Comparison of ENCODE assay signal across 11 cellular contexts in genomic region chr12:105228494-105228893, GRCh38. TPM values are rescaled to one million over a fixed set of nuclear protein-coding genes. Genes with fewer than 3 reads are reported as not detected.
A peak's percentile ranks its signal among the peaks of the same experiment; 100 is the strongest.
DNase-seq lines count a peak whose midpoint lies in the region; ATAC-seq and TF ChIP-seq lines count a peak whose summit lies in the region.
"Had no signal": no experiment of that assay in that cellular context is flagged by ENCODE, and none has a peak within 500 bp of the region (broad histone marks: within the 10 kb centered on the region; RNA-seq: fewer than 3 reads in every experiment).

No MANE protein-coding gene starts in this region.

- peaks cover 7% of the 10 kb centered on the region for H3K36me3 ChIP-seq in fibroblast of lung (ENCODE audit: control insufficient read depth, insufficient read depth, low read length)
- H3K36me3 ChIP-seq in stomach: peaks cover 5 to 45% (median 37%) of the 10 kb centered on the region in 4 donors

- DNase-seq in activated CD4-positive, alpha-beta T cell treated with anti-CD3 and anti-CD28 coated beads, Interleukin-2, amount 10 ng/mL, durations not matched to agents 7 days and 5 days: peak; percentile 23
- no peak for DNase-seq in activated CD4-positive, alpha-beta T cell treated with anti-CD3 and anti-CD28 coated beads, Interleukin-2, amount 50 U/mL, for 1 hour
- no peak for DNase-seq in activated CD4-positive, alpha-beta memory T cell treated with anti-CD3 and anti-CD28 coated beads, Interleukin-2, amount 10 ng/mL, durations not matched to agents 7 days and 5 days
- DNase-seq in fibroblast of lung (ENCODE audit: low read depth in 2 of 2): peak; percentile 70 to 72
- no peak for DNase-seq in stomach
- DNase-seq in posterior vena cava (ENCODE audit: low spot score): no peak
- DNase-seq in NCI-H446 (lab: John Stamatoyannopoulos, UW): no peak
- DNase-seq: activated CD4-positive, alpha-beta T cell treated with anti-CD3 and anti-CD28 coated beads for 48 hours; NCI-H1417 had no signal

- peaks cover 71% of the 10 kb centered on the region for H3K79me2 ChIP-seq in fibroblast of lung (ENCODE audit: control insufficient read depth, insufficient read depth, low read length)

- H3K9me3 ChIP-seq in fibroblast of lung (ENCODE audit: control insufficient read depth, insufficient read depth, low read depth, low read length): no peaks in the 10 kb centered on the region
- H3K9me3 ChIP-seq in stomach: no peaks in the 10 kb centered on the region

- no peaks in the 10 kb centered on the region for H3K27me3 Mint-ChIP-seq in activated CD4-positive, alpha-beta T cell treated with anti-CD3 and anti-CD28 coated beads, Interleukin-2, amount 10 ng/mL, durations not matched to agents 7 days and 5 days
- no peaks in the 10 kb centered on the region for H3K27me3 Mint-ChIP-seq in activated CD4-positive, alpha-beta memory T cell treated with anti-CD3 and anti-CD28 coated beads, Interleukin-2, amount 10 ng/mL, durations not matched to agents 7 days and 5 days
- H3K27me3 Mint-ChIP-seq: progenitor cell of endocrine pancreas had no signal

- H3K27ac ChIP-seq in fibroblast of lung (ENCODE audit: insufficient read depth, low read length) (no peak overlapping the region), stomach (peak overlapping the region in 3 of 5 donors; percentile 47 to 55 (median 49))

- intact Hi-C loops in stomach (cut with DNase I; ENCODE audit: low total_unique reads) (no loop called here), posterior vena cava (cut with DNase I) (loop anchor here in 1 of 2 donors (10.0 kb wide), 1 partner anchor 156 kb away; no protein-coding TSS in a partner anchor)

- TF ChIP-seq POLR2A in stomach (IDR thresholded peaks at IDR 0.05): no peak

- H3K4me1 ChIP-seq in fibroblast of lung (ENCODE audit: control insufficient read depth, extremely low read depth, insufficient read depth, low read length) (peaks cover 26% of the 10 kb centered on the region), stomach (peaks cover 37 to 92% (median 71%) of the 10 kb centered on the region in 4 donors)

- H3K4me3 ChIP-seq in fibroblast of lung (replicated peaks in 1 of 4; ENCODE audit: control extremely low read depth in 1 of 4, insufficient read depth in 1 of 4, low read depth in 3 of 4, low read length in 4 of 4): no peak overlapping the region
- no peak overlapping the region for H3K4me3 ChIP-seq in stomach

- H3K4me1 Mint-ChIP-seq in activated CD4-positive, alpha-beta T cell treated with anti-CD3 and anti-CD28 coated beads, Interleukin-2, amount 10 ng/mL, durations not matched to agents 7 days and 5 days: peaks cover 52% of the 10 kb centered on the region
- H3K4me1 Mint-ChIP-seq in activated CD4-positive, alpha-beta memory T cell treated with anti-CD3 and anti-CD28 coated beads, Interleukin-2, amount 10 ng/mL, durations not matched to agents 7 days and 5 days: peaks cover 64% of the 10 kb centered on the region

- H3K27ac Mint-ChIP-seq in activated CD4-positive, alpha-beta T cell treated with anti-CD3 and anti-CD28 coated beads, Interleukin-2, amount 10 ng/mL, durations not matched to agents 7 days and 5 days: peak overlapping the region; percentile 43
- peak overlapping the region; percentile 70 for H3K27ac Mint-ChIP-seq in activated CD4-positive, alpha-beta memory T cell treated with anti-CD3 and anti-CD28 coated beads, Interleukin-2, amount 10 ng/mL, durations not matched to agents 7 days and 5 days
- H3K27ac Mint-ChIP-seq: progenitor cell of endocrine pancreas had no signal

- H3K9ac ChIP-seq in fibroblast of lung (ENCODE audit: insufficient read depth, low read length): no peak overlapping the region

- WGBS in stomach, 5 donors: 33 to 59% (median 53%) methylated on average over 1 of the region's 1 CpG

- peak overlapping the region; percentile 29 for H3K4me2 ChIP-seq in fibroblast of lung (ENCODE audit: extremely low read depth, insufficient read depth, low read length)

- no peak for TF ChIP-seq EP300 in stomach (IDR thresholded peaks at IDR 0.05)

- POLR2A ChIA-PET in activated CD4-positive, alpha-beta T cell treated with anti-CD3 and anti-CD28 coated beads, Interleukin-2, amount 10 ng/mL, durations not matched to agents 7 days and 5 days (lab: Charles Lee): no interaction called here
- POLR2A ChIA-PET in activated CD4-positive, alpha-beta memory T cell treated with anti-CD3 and anti-CD28 coated beads, Interleukin-2, amount 10 ng/mL, durations not matched to agents 7 days and 5 days (lab: Charles Lee): no interaction called here

- no peak for ATAC-seq in HG03354 (IDR thresholded peaks at IDR 0.05; ENCODE audit: poor library complexity, severe bottlenecking, unreplicated experiment)

- no peak overlapping the region for H2AFZ ChIP-seq in fibroblast of lung (ENCODE audit: low read length)

- no peaks in the 10 kb centered on the region for H4K20me1 ChIP-seq in fibroblast of lung (ENCODE audit: control insufficient read depth, extremely low read depth, insufficient read depth, low read length)

- H3K27me3 ChIP-seq in fibroblast of lung (ENCODE audit: control insufficient read depth, insufficient read depth, low read length) (no peaks in the 10 kb centered on the region), stomach (no peaks in the 10 kb centered on the region)

- CTCF ChIA-PET in activated CD4-positive, alpha-beta T cell treated with anti-CD3 and anti-CD28 coated beads, Interleukin-2, amount 10 ng/mL, durations not matched to agents 7 days and 5 days (lab: Charles Lee): interaction anchor here (1.9 kb wide), 1 partner anchor 8 kb away, joined by 9 read pairs; the partner anchor contains the start of gene APPL2
- CTCF ChIA-PET in activated CD4-positive, alpha-beta memory T cell treated with anti-CD3 and anti-CD28 coated beads, Interleukin-2, amount 10 ng/mL, durations not matched to agents 7 days and 5 days (lab: Charles Lee): interaction anchor here (3.4 kb wide), 1 partner anchor 7 kb away, joined by 19 read pairs; the partner anchor contains the start of gene APPL2

- H3K36me3 Mint-ChIP-seq in activated CD4-positive, alpha-beta T cell treated with anti-CD3 and anti-CD28 coated beads, Interleukin-2, amount 10 ng/mL, durations not matched to agents 7 days and 5 days (ENCODE audit: low read depth): peaks cover 35% of the 10 kb centered on the region
- H3K36me3 Mint-ChIP-seq in activated CD4-positive, alpha-beta memory T cell treated with anti-CD3 and anti-CD28 coated beads, Interleukin-2, amount 10 ng/mL, durations not matched to agents 7 days and 5 days (ENCODE audit: low read depth): peaks cover 53% of the 10 kb centered on the region

- no peak overlapping the region for H3K4me3 Mint-ChIP-seq in activated CD4-positive, alpha-beta T cell treated with anti-CD3 and anti-CD28 coated beads, Interleukin-2, amount 10 ng/mL, durations not matched to agents 7 days and 5 days
- H3K4me3 Mint-ChIP-seq in activated CD4-positive, alpha-beta memory T cell treated with anti-CD3 and anti-CD28 coated beads, Interleukin-2, amount 10 ng/mL, durations not matched to agents 7 days and 5 days: peak overlapping the region; percentile 2

- H3K9me3 Mint-ChIP-seq in activated CD4-positive, alpha-beta T cell treated with anti-CD3 and anti-CD28 coated beads, Interleukin-2, amount 10 ng/mL, durations not matched to agents 7 days and 5 days: no peaks in the 10 kb centered on the region
- H3K9me3 Mint-ChIP-seq in activated CD4-positive, alpha-beta memory T cell treated with anti-CD3 and anti-CD28 coated beads, Interleukin-2, amount 10 ng/mL, durations not matched to agents 7 days and 5 days: no peaks in the 10 kb centered on the region

- no peak for TF ChIP-seq CTCF in fibroblast of lung (conservative IDR thresholded peaks at IDR 0.05 in 1 of 2, IDR thresholded peaks at IDR 0.05 in 1 of 2; ENCODE audit: low read depth in 1 of 2, low read length in 2 of 2)
- no peak for TF ChIP-seq CTCF in stomach (IDR thresholded peaks at IDR 0.05)

RNA-seq across cellular contexts. Expression of gene APPL2, which starts 7.5 kb away (rescaled TPM):
- 10 to 100 TPM; 24.6 to 27.3 TPM for total RNA-seq in activated CD4-positive, alpha-beta T cell treated with anti-CD3 and anti-CD28 coated beads, Interleukin-2, amount 10 ng/mL, durations not matched to agents 7 days and 5 days
- 10 to 100 TPM; 32.2 to 34.2 TPM for total RNA-seq in activated CD4-positive, alpha-beta memory T cell treated with anti-CD3 and anti-CD28 coated beads, Interleukin-2, amount 10 ng/mL, durations not matched to agents 7 days and 5 days
- 43.9 and 53.8 TPM in 2 replicates for total RNA-seq in fibroblast of lung
- 68.0 and 74.3 TPM in 2 replicates for polyA plus RNA-seq in fibroblast of lung
- polyA plus RNA-seq in fibroblast of lung (2012): 36.1 and 36.3 TPM in 2 replicates
- polyA minus RNA-seq in fibroblast of lung (ENCODE audit: low replicate concordance): 9.2 and 11.7 TPM in 2 replicates
- total RNA-seq in stomach: 100 to 1,000 TPM in 1 of 5 donors, 10 to 100 TPM in 4; 43.4 to 407 (median 69.0) TPM
- polyA plus RNA-seq in stomach: 10 to 100 TPM; 15.9 to 39.0 (median 16.9) TPM
- total RNA-seq in posterior vena cava: 10 to 100 TPM; 40.3 to 41.2 TPM

Comparison
In these comparisons a context has a peak if more than half of its experiments do, and no peak if none do; other contexts are left out.
1. DNase-seq: peak in activated CD4-positive, alpha-beta T cell treated with anti-CD3 and anti-CD28 coated beads, Interleukin-2, amount 10 ng/mL, durations not matched to agents 7 days and 5 days (single experiment) and fibroblast of lung (2 of 2); none in activated CD4-positive, alpha-beta T cell treated with anti-CD3 and anti-CD28 coated beads, Interleukin-2, amount 50 U/mL, for 1 hour (single experiment), activated CD4-positive, alpha-beta memory T cell treated with anti-CD3 and anti-CD28 coated beads, Interleukin-2, amount 10 ng/mL, durations not matched to agents 7 days and 5 days (single experiment), stomach (single experiment), posterior vena cava (single experiment) and NCI-H446 (0 of 2).